Comparison of ENCODE assay signal across 1 cellular context in the genomic region with DNA sequence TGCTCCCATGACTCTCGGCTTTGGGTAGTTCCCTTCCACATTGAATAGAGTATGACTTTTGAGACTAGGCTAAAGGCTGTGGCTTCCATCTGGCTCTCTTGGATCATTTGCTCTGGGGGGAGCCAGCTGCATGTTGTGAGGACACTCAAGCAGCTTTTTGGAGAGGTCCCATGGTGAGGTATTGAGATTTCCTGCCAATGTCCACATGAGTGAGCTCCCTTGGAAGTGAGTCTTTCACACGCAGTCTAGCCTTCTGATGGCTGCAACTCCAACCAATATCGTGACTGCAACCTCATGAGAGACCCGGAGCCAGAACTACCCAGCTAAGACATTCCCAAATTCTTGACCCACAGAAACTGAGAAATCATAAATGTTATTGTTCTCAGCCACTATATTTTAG.
TF ChIP-seq lines count a peak whose summit lies in the region.

No MANE protein-coding gene starts in this region.

TF ChIP-seq in GM23338, 12 proteins besides CTCF, POLR2A, EP300 and RAD21:
- TF ChIP-seq, protein P1, sequence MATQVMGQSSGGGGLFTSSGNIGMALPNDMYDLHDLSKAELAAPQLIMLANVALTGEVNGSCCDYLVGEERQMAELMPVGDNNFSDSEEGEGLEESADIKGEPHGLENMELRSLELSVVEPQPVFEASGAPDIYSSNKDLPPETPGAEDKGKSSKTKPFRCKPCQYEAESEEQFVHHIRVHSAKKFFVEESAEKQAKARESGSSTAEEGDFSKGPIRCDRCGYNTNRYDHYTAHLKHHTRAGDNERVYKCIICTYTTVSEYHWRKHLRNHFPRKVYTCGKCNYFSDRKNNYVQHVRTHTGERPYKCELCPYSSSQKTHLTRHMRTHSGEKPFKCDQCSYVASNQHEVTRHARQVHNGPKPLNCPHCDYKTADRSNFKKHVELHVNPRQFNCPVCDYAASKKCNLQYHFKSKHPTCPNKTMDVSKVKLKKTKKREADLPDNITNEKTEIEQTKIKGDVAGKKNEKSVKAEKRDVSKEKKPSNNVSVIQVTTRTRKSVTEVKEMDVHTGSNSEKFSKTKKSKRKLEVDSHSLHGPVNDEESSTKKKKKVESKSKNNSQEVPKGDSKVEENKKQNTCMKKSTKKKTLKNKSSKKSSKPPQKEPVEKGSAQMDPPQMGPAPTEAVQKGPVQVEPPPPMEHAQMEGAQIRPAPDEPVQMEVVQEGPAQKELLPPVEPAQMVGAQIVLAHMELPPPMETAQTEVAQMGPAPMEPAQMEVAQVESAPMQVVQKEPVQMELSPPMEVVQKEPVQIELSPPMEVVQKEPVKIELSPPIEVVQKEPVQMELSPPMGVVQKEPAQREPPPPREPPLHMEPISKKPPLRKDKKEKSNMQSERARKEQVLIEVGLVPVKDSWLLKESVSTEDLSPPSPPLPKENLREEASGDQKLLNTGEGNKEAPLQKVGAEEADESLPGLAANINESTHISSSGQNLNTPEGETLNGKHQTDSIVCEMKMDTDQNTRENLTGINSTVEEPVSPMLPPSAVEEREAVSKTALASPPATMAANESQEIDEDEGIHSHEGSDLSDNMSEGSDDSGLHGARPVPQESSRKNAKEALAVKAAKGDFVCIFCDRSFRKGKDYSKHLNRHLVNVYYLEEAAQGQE (IDR thresholded peaks at IDR 0.05; ENCODE audit: unreplicated experiment) = no peak
- TF ChIP-seq STAT1 (IDR thresholded peaks at IDR 0.05; ENCODE audit: unreplicated experiment) = no peak
- TF ChIP-seq ZNF331 (CRISPR knock-in tag; IDR thresholded peaks at IDR 0.05; ENCODE audit: low read depth) = no peak
